In genomic region chr2:85602476-85603234, GRCh38 we compare ENCODE assay signal across 1 cellular context.
A peak's percentile ranks its signal among the peaks of the same experiment; 100 is the strongest.
TF ChIP-seq lines count a peak whose summit lies in the region.

Gene TMEM150A (minus strand): TSS chr2:85602698. CDS start chr2:85601948, 750 bp downstream.

TF ChIP-seq in GM12878, 131 proteins besides CTCF, POLR2A, EP300 and RAD21 (continued from another document and continues in another):
- TF ChIP-seq JUNB (IDR thresholded peaks at IDR 0.05) (no peak), NFYA (IDR thresholded peaks at IDR 0.05; ENCODE audit: borderline replicate concordance, low read depth, low read length) (no peak), CBX3 (IDR thresholded peaks at IDR 0.05; ENCODE audit: borderline replicate concordance, low read depth) (no peak), NKRF (conservative IDR thresholded peaks at IDR 0.05) (peak; percentile 90), MYC (IDR thresholded peaks at IDR 0.05; ENCODE audit: insufficient read depth, insufficient read length, insufficient replicate concordance, low read length, severe bottlenecking) (no peak), KDM1A (IDR thresholded peaks at IDR 0.05; ENCODE audit: borderline replicate concordance) (no peak), STAT3 (IDR thresholded peaks at IDR 0.05; ENCODE audit: low read depth, low read length) (no peak), KAT2A (conservative IDR thresholded peaks at IDR 0.05; ENCODE audit: control insufficient read depth, low read depth, low read length) (no peak), IRF4 (IDR thresholded peaks at IDR 0.05; ENCODE audit: low read depth, low read length) (0 out of 2 replicates have a peak, but pooled peaks have one; percentile 29), ZNF24 (IDR thresholded peaks at IDR 0.05) (no peak), SUZ12 (IDR thresholded peaks at IDR 0.05; ENCODE audit: unreplicated experiment) (no peak), CBFB (IDR thresholded peaks at IDR 0.05; ENCODE audit: low read depth) (no peak), SMAD5 (IDR thresholded peaks at IDR 0.05; ENCODE audit: low read depth) (no peak), RCOR1 (conservative IDR thresholded peaks at IDR 0.05; ENCODE audit: low read depth, low read length) (no peak), SP1 (IDR thresholded peaks at IDR 0.05; ENCODE audit: low read depth, low read length) (peak; percentile 34), CREB1 (IDR thresholded peaks at IDR 0.05; ENCODE audit: low read depth) (peak; percentile 92), BHLHE40 (IDR thresholded peaks at IDR 0.05; ENCODE audit: borderline replicate concordance in 1 of 2, low read depth in 2 of 2, low read length in 1 of 2) (peak; percentile 46 to 65; a peak in 1 of 4 replicates), SMARCA5 (IDR thresholded peaks at IDR 0.05) (0 out of 2 replicates have a peak, but pooled peaks have one; percentile 71), DPF2 (IDR thresholded peaks at IDR 0.05) (peak; percentile 61), EED (IDR thresholded peaks at IDR 0.05; ENCODE audit: low read depth) (no peak), SPI1 (IDR thresholded peaks at IDR 0.05; ENCODE audit: borderline replicate concordance, insufficient read depth, low read depth, low read length) (no peak), SMAD1 (IDR thresholded peaks at IDR 0.05; ENCODE audit: low read depth, partially characterized antibody) (no peak), CEBPZ (IDR thresholded peaks at IDR 0.05; ENCODE audit: low read depth, low read length) (no peak), NR2C2 (IDR thresholded peaks at IDR 0.05; ENCODE audit: borderline replicate concordance, control insufficient read depth, insufficient read length, low read depth) (no peak), BRCA1 (IDR thresholded peaks at IDR 0.05; ENCODE audit: low read depth, low read length) (no peak), WRNIP1 (IDR thresholded peaks at IDR 0.05; ENCODE audit: borderline replicate concordance, low read depth, low read length) (no peak), IRF5 (IDR thresholded peaks at IDR 0.05; ENCODE audit: borderline replicate concordance) (no peak), IKZF1 (conservative IDR thresholded peaks at IDR 0.05) (peak; percentile 95), E2F4 (IDR thresholded peaks at IDR 0.05; ENCODE audit: low read depth, low read length) (peak; percentile 54), ATF2 (IDR thresholded peaks at IDR 0.05; ENCODE audit: low read length) (no peak), ZBTB11 (CRISPR knock-in tag; IDR thresholded peaks at IDR 0.05) (no peak), KLF5 (IDR thresholded peaks at IDR 0.05; ENCODE audit: partially characterized antibody) (peak; percentile 69), TCF3 (IDR thresholded peaks at IDR 0.05; ENCODE audit: borderline replicate concordance, insufficient read depth, low read depth, low read length) (0 out of 2 replicates have a peak, but pooled peaks have one; percentile 16), FOXM1 (IDR thresholded peaks at IDR 0.05; ENCODE audit: low read depth, low read length) (no peak), TBL1XR1 (IDR thresholded peaks at IDR 0.05; ENCODE audit: low read depth, low read length) (no peak), BACH1 (IDR thresholded peaks at IDR 0.05; ENCODE audit: borderline replicate concordance) (peak; percentile 63), MYB (IDR thresholded peaks at IDR 0.05; ENCODE audit: borderline replicate concordance, low read depth, low read length) (no peak), RELB (IDR thresholded peaks at IDR 0.05; ENCODE audit: low read depth) (no peak), ZNF207 (IDR thresholded peaks at IDR 0.05; ENCODE audit: borderline replicate concordance) (peak; percentile 61; the same call in 1 of the 2 replicates), ZBTB33 (IDR thresholded peaks at IDR 0.05) (no peak), MAX (IDR thresholded peaks at IDR 0.05; ENCODE audit: low read depth, low read length) (peak; percentile 69; the same call in 1 of the 2 replicates), SIN3A (IDR thresholded peaks at IDR 0.05; ENCODE audit: low read depth, low read length) (peak; percentile 92), LARP7 (IDR thresholded peaks at IDR 0.05) (peak; percentile 100), PKNOX1 (IDR thresholded peaks at IDR 0.05) (no peak)
